Comparison of ENCODE assay signal across 9 cellular contexts in genomic region chr11:84384637-84385227, GRCh38.
DNase-seq lines count a peak whose midpoint lies in the region; ATAC-seq, FAIRE-seq and TF ChIP-seq lines count a peak whose summit lies in the region.
"Had no signal": no experiment of that assay in that cellular context is flagged by ENCODE, and none has a peak within 500 bp of the region (broad histone marks: within the 10 kb centered on the region; RNA-seq: fewer than 3 reads in every experiment).

No MANE protein-coding gene starts in this region.

- no peak overlapping the region for H3K4me2 ChIP-seq in astrocyte (ENCODE audit: low read length)

- no peak overlapping the region for H3K27ac ChIP-seq in astrocyte (ENCODE audit: low read depth, low read length)

- no peaks in the 10 kb centered on the region for H3K4me1 Mint-ChIP-seq in astrocyte (ENCODE audit: low read depth, unreplicated experiment)
- H3K4me1 Mint-ChIP-seq: T-cell had no signal

- no peaks in the 10 kb centered on the region for H3K36me3 ChIP-seq in astrocyte (ENCODE audit: insufficient read depth, low read length)

- peak; percentile 91 for TF ChIP-seq CTCF in astrocyte (IDR thresholded peaks at IDR 0.05; ENCODE audit: insufficient read depth, low read depth, low read length)

- no peaks in the 10 kb centered on the region for H3K9me3 ChIP-seq in astrocyte (ENCODE audit: insufficient read depth, low read depth, low read length)

- H3K27me3 ChIP-seq in astrocyte (ENCODE audit: insufficient read depth, low read length), result no peaks in the 10 kb centered on the region

- FAIRE-seq in astrocyte (lab: Jason Lieb, UNC), result no peak

- H3K27ac Mint-ChIP-seq in astrocyte (ENCODE audit: unreplicated experiment), result no peak overlapping the region
- H3K27ac Mint-ChIP-seq: T-cell had no signal

- no peaks in the 10 kb centered on the region for H3K27me3 Mint-ChIP-seq in astrocyte (ENCODE audit: low read depth, unreplicated experiment)
- H3K27me3 Mint-ChIP-seq: T-cell had no signal

- no peaks in the 10 kb centered on the region for H4K20me1 ChIP-seq in astrocyte (ENCODE audit: insufficient read depth, low read length)

- H3K4me3 Mint-ChIP-seq in astrocyte (ENCODE audit: unreplicated experiment), result no peak overlapping the region
- H3K4me3 Mint-ChIP-seq: T-cell had no signal

- no peaks in the 10 kb centered on the region for H3K79me2 ChIP-seq in astrocyte (ENCODE audit: insufficient read depth, low read length)

- peak; percentile 7 to 16 for DNase-seq in AML-193 (lab: John Stamatoyannopoulos, UW)
- peak; percentile 8 for DNase-seq in GM04503 (ENCODE audit: low read depth)
- DNase-seq in NCI-H446 (lab: John Stamatoyannopoulos, UW), result peak; percentile 59 to 79
- DNase-seq in astrocyte (ENCODE audit: low read depth), result peak; percentile 22
- DNase-seq in inferior parietal cortex (ENCODE audit: extremely low spot score), result peak; percentile 88
- peak; percentile 19 for DNase-seq in stimulated activated naive CD8-positive, alpha-beta T cell treated with anti-CD3 and anti-CD28 coated beads, Interleukin-15, Interleukin-2, amounts not matched to agents 100 U/mL and 50 U/mL, for 24 hours
- no peak for DNase-seq in NCI-H2171 (lab: John Stamatoyannopoulos, UW)

- H3K36me3 Mint-ChIP-seq in astrocyte (ENCODE audit: low read depth, unreplicated experiment), result no peaks in the 10 kb centered on the region
- H3K36me3 Mint-ChIP-seq: T-cell had no signal

- no peak overlapping the region for H2AFZ ChIP-seq in astrocyte (ENCODE audit: low read depth, low read length)

- peak; percentile 82 for ATAC-seq in HG02571 (IDR thresholded peaks at IDR 0.05; ENCODE audit: unreplicated experiment)
- no peak for ATAC-seq in stimulated activated naive CD8-positive, alpha-beta T cell treated with anti-CD3 and anti-CD28 coated beads, Interleukin-15, Interleukin-2, amounts not matched to agents 100 U/mL and 50 U/mL, for 24 hours
- ATAC-seq: T-cell had no signal

- H3K9ac ChIP-seq in astrocyte (ENCODE audit: low read length), result no peak overlapping the region

- no peak overlapping the region for H3K4me3 ChIP-seq in astrocyte (ENCODE audit: insufficient read depth, low read depth, low read length)

- no peaks in the 10 kb centered on the region for H3K9me3 Mint-ChIP-seq in astrocyte (ENCODE audit: unreplicated experiment)
- H3K9me3 Mint-ChIP-seq: T-cell had no signal

- H3K4me1 ChIP-seq in astrocyte (ENCODE audit: insufficient read depth, low read length), result no peaks in the 10 kb centered on the region
